1 cellular context compared by ENCODE assay signal in genomic region chr15:41968738-41969137, GRCh38.
TF ChIP-seq lines count a peak whose summit lies in the region.

No MANE protein-coding gene starts in this region.

TF ChIP-seq in endothelial cell of umbilical vein, 7 proteins besides CTCF, POLR2A, EP300 and RAD21:
- no peak for TF ChIP-seq FOS (IDR thresholded peaks at IDR 0.05; ENCODE audit: borderline replicate concordance, insufficient read depth, low read length)
- no peak for TF ChIP-seq JUN (IDR thresholded peaks at IDR 0.05; ENCODE audit: borderline replicate concordance, insufficient read depth, insufficient read length, low read depth)
- no peak for TF ChIP-seq POLR2AphosphoS5 (IDR thresholded peaks at IDR 0.05; ENCODE audit: insufficient read depth, low read depth, low read length)
- no peak for TF ChIP-seq GATA2 (IDR thresholded peaks at IDR 0.05; ENCODE audit: insufficient read depth, insufficient read length, low read depth, low read length)
- no peak for TF ChIP-seq MYC (IDR thresholded peaks at IDR 0.05; ENCODE audit: low read depth, low read length)
- no peak for TF ChIP-seq EZH2 (IDR thresholded peaks at IDR 0.05; ENCODE audit: borderline replicate concordance, low read depth, low read length, severe bottlenecking)
- no peak for TF ChIP-seq MAX (IDR thresholded peaks at IDR 0.05; ENCODE audit: insufficient read depth, insufficient read length)
